28 cellular contexts compared by ENCODE assay signal in genomic region chr10:3207351-3207750, GRCh38.
"Had no signal": no experiment of that assay in that cellular context is flagged by ENCODE, and none has a peak within 500 bp of the region (broad histone marks: within the 10 kb centered on the region; RNA-seq: fewer than 3 reads in every experiment).

No MANE protein-coding gene starts in this region.

- H3K79me2 ChIP-seq: parathyroid adenoma had no signal

- H3K4me3 ChIP-seq: ovary, psoas muscle, right lobe of liver, sigmoid colon, suprapubic skin, testis, tibial artery, transverse colon, upper lobe of right lung, uterus had no signal

- H3K4me3 Mint-ChIP-seq: naive thymus-derived CD4-positive, alpha-beta T cell; natural killer cell; nephron; stimulated activated effector memory CD8-positive, alpha-beta T cell treated with anti-CD3 and anti-CD28 coated beads, Interleukin-12 subunit alpha, Interleukin-12 subunit beta, amount 100 ng/mL, for 72 hours; stimulated activated naive CD8-positive, alpha-beta T cell treated with anti-CD3 and anti-CD28 coated beads, Interleukin-15, amount 100 ng/mL, for 72 hours; type B pancreatic cell had no signal

- H3K36me3 ChIP-seq: ovary, right lobe of liver, sigmoid colon, suprapubic skin, tibial artery, transverse colon, upper lobe of right lung, uterus had no signal

- DNase-seq: naive thymus-derived CD4-positive, alpha-beta T cell; natural killer cell; occipital lobe; ovary; psoas muscle; right cardiac atrium; right lobe of liver; sigmoid colon; small intestine; stimulated activated CD4-positive, alpha-beta T cell treated with anti-CD3 and anti-CD28 coated beads, Interleukin-15, amount 100 ng/mL, for 24 hours; stimulated activated CD4-positive, alpha-beta T cell treated with anti-CD3 and anti-CD28 coated beads, Interleukin-2, amount 100 ng/mL, for 24 hours; stimulated activated CD4-positive, alpha-beta T cell treated with anti-CD3 and anti-CD28 coated beads, Interleukin-2, amount 100 ng/mL, for 48 hours; stimulated activated CD4-positive, alpha-beta T cell treated with anti-CD3 and anti-CD28 coated beads, Interleukin-4, amount 100 ng/mL, for 24 hours; stimulated activated naive CD4-positive, alpha-beta T cell; stimulated activated naive CD8-positive, alpha-beta T cell treated with anti-CD3 and anti-CD28 coated beads, Interleukin-15, amount 100 ng/mL, for 72 hours; stimulated activated naive CD8-positive, alpha-beta T cell treated with anti-CD3 and anti-CD28 coated beads, Interleukin-15, Interleukin-2, amounts not matched to agents 100 U/mL and 50 U/mL, for 24 hours; substantia nigra; testis; tibial artery; transverse colon; upper lobe of right lung; uterus had no signal

- H3K9me3 ChIP-seq: ovary, psoas muscle, right lobe of liver, sigmoid colon, suprapubic skin, testis, tibial artery, transverse colon, upper lobe of right lung, uterus had no signal

- H3K9me3 Mint-ChIP-seq: naive thymus-derived CD4-positive, alpha-beta T cell; natural killer cell; nephron; stimulated activated effector memory CD8-positive, alpha-beta T cell treated with anti-CD3 and anti-CD28 coated beads, Interleukin-12 subunit alpha, Interleukin-12 subunit beta, amount 100 ng/mL, for 72 hours; stimulated activated naive CD8-positive, alpha-beta T cell treated with anti-CD3 and anti-CD28 coated beads, Interleukin-15, amount 100 ng/mL, for 72 hours; type B pancreatic cell had no signal

- H3K27ac ChIP-seq: ovary, parathyroid adenoma, psoas muscle, right lobe of liver, sigmoid colon, suprapubic skin, testis, tibial artery, transverse colon, upper lobe of right lung, uterus had no signal

- H3K4me1 Mint-ChIP-seq: stimulated activated naive CD8-positive, alpha-beta T cell treated with anti-CD3 and anti-CD28 coated beads, Interleukin-15, amount 100 ng/mL, for 72 hours had no signal

- H3K27ac Mint-ChIP-seq: naive thymus-derived CD4-positive, alpha-beta T cell; natural killer cell; progenitor cell of endocrine pancreas; stimulated activated effector memory CD8-positive, alpha-beta T cell treated with anti-CD3 and anti-CD28 coated beads, Interleukin-12 subunit alpha, Interleukin-12 subunit beta, amount 100 ng/mL, for 72 hours; stimulated activated naive CD8-positive, alpha-beta T cell treated with anti-CD3 and anti-CD28 coated beads, Interleukin-15, amount 100 ng/mL, for 72 hours; type B pancreatic cell had no signal

- ATAC-seq: naive thymus-derived CD4-positive, alpha-beta T cell; natural killer cell; psoas muscle; right cardiac atrium; right lobe of liver; stimulated activated effector memory CD8-positive, alpha-beta T cell treated with anti-CD3 and anti-CD28 coated beads, Interleukin-12 subunit alpha, Interleukin-12 subunit beta, amount 100 ng/mL, for 72 hours; stimulated activated naive CD8-positive, alpha-beta T cell treated with anti-CD3 and anti-CD28 coated beads, Interleukin-15, amount 100 ng/mL, for 72 hours; stimulated activated naive CD8-positive, alpha-beta T cell treated with anti-CD3 and anti-CD28 coated beads, Interleukin-15, Interleukin-2, amounts not matched to agents 100 U/mL and 50 U/mL, for 24 hours; upper lobe of right lung had no signal

- H3K27me3 ChIP-seq: ovary, right lobe of liver, sigmoid colon, testis, tibial artery, transverse colon, upper lobe of right lung, uterus had no signal

- H3K4me1 ChIP-seq: parathyroid adenoma, psoas muscle, right lobe of liver, suprapubic skin, testis, tibial artery, transverse colon, upper lobe of right lung, uterus had no signal

- H3K9ac ChIP-seq: parathyroid adenoma had no signal

- H3K36me3 Mint-ChIP-seq: naive thymus-derived CD4-positive, alpha-beta T cell; natural killer cell; stimulated activated effector memory CD8-positive, alpha-beta T cell treated with anti-CD3 and anti-CD28 coated beads, Interleukin-12 subunit alpha, Interleukin-12 subunit beta, amount 100 ng/mL, for 72 hours; type B pancreatic cell had no signal

- H2AFZ ChIP-seq: parathyroid adenoma had no signal
